In genomic region chr11:11976476-11977187, GRCh38 we compare ENCODE assay signal across 9 cellular contexts. TPM values are rescaled to one million over a fixed set of nuclear protein-coding genes. Genes with fewer than 3 reads are reported as not detected.
DNase-seq lines count a peak whose midpoint lies in the region; ATAC-seq, FAIRE-seq and TF ChIP-seq lines count a peak whose summit lies in the region.
"Had no signal": no experiment of that assay in that cellular context is flagged by ENCODE, and none has a peak within 500 bp of the region (broad histone marks: within the 10 kb centered on the region; RNA-seq: fewer than 3 reads in every experiment).

No MANE protein-coding gene starts in this region.

- H3K4me1 ChIP-seq in esophagus muscularis mucosa, result peaks cover 84 to 100% (median 99%) of the 10 kb centered on the region in 4 donors

- no peak overlapping the region for H3K4me3 ChIP-seq in esophagus muscularis mucosa

- intact Hi-C loops in esophagus muscularis mucosa (cut with DNase I), result loop anchor here (5.0 kb wide), 1 partner anchor 66 kb away; no protein-coding TSS in a partner anchor

- TF ChIP-seq CTCF in esophagus muscularis mucosa (IDR thresholded peaks at IDR 0.05), result no peak

- DNase-seq in A172 (ENCODE audit: low spot score) (peak; percentile 93), RCC 7860 (ENCODE audit: low spot score) (peak; percentile 28), esophagus muscularis mucosa (ENCODE audit: extremely low spot score) (no peak), mucosa of gallbladder (ENCODE audit: low spot score) (peak; percentile 40), MV-4-11 (lab: John Stamatoyannopoulos, UW) (no peak), cerebellum (ENCODE audit: low spot score) (no peak)

- no peak for ATAC-seq in GM18858 (IDR thresholded peaks at IDR 0.05; ENCODE audit: unreplicated experiment)
- ATAC-seq in GM19395 (IDR thresholded peaks at IDR 0.05; ENCODE audit: unreplicated experiment), result no peak

- peak overlapping the region; percentile 67 to 85 (median 80) for H3K27ac ChIP-seq in esophagus muscularis mucosa (replicated peaks in 1 of 4)

- TF ChIP-seq POLR2A in esophagus muscularis mucosa (IDR thresholded peaks at IDR 0.05; ENCODE audit: low read depth), result no peak

- H3K36me3 ChIP-seq in esophagus muscularis mucosa, result no peaks in the 10 kb centered on the region

- no peaks in the 10 kb centered on the region for H3K9me3 ChIP-seq in esophagus muscularis mucosa

- WGBS in esophagus muscularis mucosa, result 23% methylated on average over 2 of the region's 7 CpGs

- TF ChIP-seq EP300 in esophagus muscularis mucosa (IDR thresholded peaks at IDR 0.05), result no peak

- no peaks in the 10 kb centered on the region for H3K27me3 ChIP-seq in esophagus muscularis mucosa

- FAIRE-seq in RCC 7860 (lab: Jason Lieb, UNC), result no peak

RNA-seq across cellular contexts. Expression of gene DKK3, which starts 31.8 kb away (rescaled TPM):
- total RNA-seq in A172 (2014; rRNA removed; shearing (Covaris generic)), result 439 and 474 TPM in 2 replicates
- total RNA-seq in esophagus muscularis mucosa, result 100 to 1,000 TPM in 2 of 4 donors, 10 to 100 TPM in 2; 94.3 to 191 (median 127) TPM
- total RNA-seq in mucosa of gallbladder, result 80.0 TPM
- 140 TPM for total RNA-seq in cerebellum
- total RNA-seq: T-helper 1 cell treated with Interleukin-12 subunit alpha and Interleukin-12 subunit beta and Interleukin-4 antibody, amounts not matched to agents 30 ng/mL and 1 ng/mL, for 36 hours had no signal

Comparison
In these comparisons a context has a peak if more than half of its experiments do, and no peak if none do; other contexts are left out.
1. DNase-seq: peak in A172 (single experiment), RCC 7860 (single experiment) and mucosa of gallbladder (single experiment); none in esophagus muscularis mucosa (single experiment), MV-4-11 (single experiment) and cerebellum (single experiment).